10 cellular contexts compared by ENCODE assay signal in genomic region chr4:169005453-169006099, GRCh38. TPM values are rescaled to one million over a fixed set of nuclear protein-coding genes. Genes with fewer than 3 reads are reported as not detected.
DNase-seq lines count a peak whose midpoint lies in the region; ATAC-seq and TF ChIP-seq lines count a peak whose summit lies in the region.
"Had no signal": no experiment of that assay in that cellular context is flagged by ENCODE, and none has a peak within 500 bp of the region (broad histone marks: within the 10 kb centered on the region; RNA-seq: fewer than 3 reads in every experiment).

No MANE protein-coding gene starts in this region.

- H3K4me3 ChIP-seq in DND-41 (ENCODE audit: low read depth in 1 of 2, low read length in 2 of 2) = no peak overlapping the region
- H3K4me3 ChIP-seq in LNCaP clone FGC (ENCODE audit: low read depth, low read length) = no peak overlapping the region
- H3K4me3 ChIP-seq in neural progenitor cell = no peak overlapping the region

- H3K4me1 ChIP-seq in DND-41 (ENCODE audit: insufficient read depth, low read length) = peaks cover 29% of the 10 kb centered on the region
- peaks cover 25% of the 10 kb centered on the region for H3K4me1 ChIP-seq in neural progenitor cell

- H3K9me3 ChIP-seq in DND-41 (ENCODE audit: insufficient read depth, low read length, severe bottlenecking) (no peaks in the 10 kb centered on the region), neural progenitor cell (ENCODE audit: low read depth) (no peaks in the 10 kb centered on the region)

- DNase-seq in DND-41 = no peak
- no peak for DNase-seq in LNCaP clone FGC (ENCODE audit: low read depth)
- no peak for DNase-seq in chondrocyte (ENCODE audit: low spot score)
- DNase-seq in neural progenitor cell (ENCODE audit: low spot score) = no peak
- no peak for DNase-seq in central memory CD4-positive, alpha-beta T cell
- DNase-seq in activated CD4-positive, alpha-beta T cell treated with anti-CD3 and anti-CD28 coated beads for 1 hour = no peak
- no peak for DNase-seq in stimulated activated naive B cell treated with anti-CD40 and anti-IgM and Interleukin-4, amounts not matched to agents 10 μg/mL and 1 μg/mL and 100 μg/mL, for 72 hours
- no peak for DNase-seq in midbrain (lab: John Stamatoyannopoulos, UW)
- DNase-seq: activated naive CD4-positive, alpha-beta T cell treated with anti-CD3 and anti-CD28 coated beads, Interleukin-2, amount 10 ng/mL, durations not matched to agents 7 days and 5 days had no signal

- no peaks in the 10 kb centered on the region for H3K27me3 Mint-ChIP-seq in chondrocyte (ENCODE audit: low read depth)
- peaks cover 2% of the 10 kb centered on the region for H3K27me3 Mint-ChIP-seq in neural progenitor cell (ENCODE audit: insufficient read depth, low read depth)
- H3K27me3 Mint-ChIP-seq in stimulated activated naive B cell treated with anti-CD40 and anti-IgM and Interleukin-4, amounts not matched to agents 10 μg/mL and 1 μg/mL and 100 μg/mL, for 72 hours = no peaks in the 10 kb centered on the region
- H3K27me3 Mint-ChIP-seq: stimulated activated memory B cell treated with anti-CD40 and anti-IgM and Interleukin-4, amounts not matched to agents 10 μg/mL and 1 μg/mL and 100 μg/mL, for 72 hours had no signal

- H3K27ac Mint-ChIP-seq in chondrocyte (ENCODE audit: unreplicated experiment) (peak overlapping the region; percentile 59), neural progenitor cell (no peak overlapping the region)
- no peak overlapping the region for H3K27ac Mint-ChIP-seq in stimulated activated naive B cell treated with anti-CD40 and anti-IgM and Interleukin-4, amounts not matched to agents 10 μg/mL and 1 μg/mL and 100 μg/mL, for 72 hours
- H3K27ac Mint-ChIP-seq: activated naive CD4-positive, alpha-beta T cell treated with anti-CD3 and anti-CD28 coated beads, Interleukin-2, amount 10 ng/mL, durations not matched to agents 7 days and 5 days; stimulated activated memory B cell treated with anti-CD40 and anti-IgM and Interleukin-4, amounts not matched to agents 10 μg/mL and 1 μg/mL and 100 μg/mL, for 72 hours had no signal

- H3K36me3 ChIP-seq in DND-41 (ENCODE audit: insufficient read depth, low read length) (peaks cover 28% of the 10 kb centered on the region), neural progenitor cell (peaks cover 26% of the 10 kb centered on the region)

- H3K9ac ChIP-seq in DND-41 (ENCODE audit: low read depth, low read length) (no peak overlapping the region), neural progenitor cell (no peak overlapping the region)

- H3K4me2 ChIP-seq in DND-41 (ENCODE audit: insufficient read depth, low read length) (peak overlapping the region; percentile 7; the same call in 1 of the 2 replicates), neural progenitor cell (no peak overlapping the region)

- TF ChIP-seq CTCF in DND-41 (IDR thresholded peaks at IDR 0.05; ENCODE audit: borderline replicate concordance, extremely low read depth, low read length, poor library complexity, severe bottlenecking) (peak; percentile 46), LNCaP clone FGC (IDR thresholded peaks at IDR 0.05; ENCODE audit: control insufficient read depth, extremely low read depth, insufficient read depth) (peak; percentile 20; the same call in 1 of the 2 replicates), chondrocyte (IDR thresholded peaks at IDR 0.05) (peak; percentile 82), neural progenitor cell (IDR thresholded peaks at IDR 0.05) (peak; percentile 49)

- H3F3A ChIP-seq in neural progenitor cell (ENCODE audit: low read depth) = peaks cover 10% of the 10 kb centered on the region

- no peak for ATAC-seq in DND-41 (ENCODE audit: insufficient read depth, low read depth)
- no peak for ATAC-seq in stimulated activated naive B cell treated with anti-CD40 and anti-IgM and Interleukin-4, amounts not matched to agents 10 μg/mL and 1 μg/mL and 100 μg/mL, for 72 hours (replicated peaks)
- ATAC-seq: stimulated activated memory B cell treated with anti-CD40 and anti-IgM and Interleukin-4, amounts not matched to agents 10 μg/mL and 1 μg/mL and 100 μg/mL, for 72 hours had no signal

- no peak overlapping the region for H3K27ac ChIP-seq in DND-41 (ENCODE audit: low read length)
- H3K27ac ChIP-seq in neural progenitor cell = no peak overlapping the region

- H3K36me3 Mint-ChIP-seq in chondrocyte (ENCODE audit: low read depth) = peaks cover 22% of the 10 kb centered on the region
- H3K36me3 Mint-ChIP-seq in neural progenitor cell = peaks cover 32% of the 10 kb centered on the region
- peaks cover 18 to 31% of the 10 kb centered on the region in 2 donors for H3K36me3 Mint-ChIP-seq in stimulated activated naive B cell treated with anti-CD40 and anti-IgM and Interleukin-4, amounts not matched to agents 10 μg/mL and 1 μg/mL and 100 μg/mL, for 72 hours

- H3K4me3 Mint-ChIP-seq in chondrocyte (ENCODE audit: unreplicated experiment) = no peak overlapping the region
- no peak overlapping the region for H3K4me3 Mint-ChIP-seq in neural progenitor cell
- H3K4me3 Mint-ChIP-seq in stimulated activated naive B cell treated with anti-CD40 and anti-IgM and Interleukin-4, amounts not matched to agents 10 μg/mL and 1 μg/mL and 100 μg/mL, for 72 hours = no peak overlapping the region
- H3K4me3 Mint-ChIP-seq: activated naive CD4-positive, alpha-beta T cell treated with anti-CD3 and anti-CD28 coated beads, Interleukin-2, amount 10 ng/mL, durations not matched to agents 7 days and 5 days; stimulated activated memory B cell treated with anti-CD40 and anti-IgM and Interleukin-4, amounts not matched to agents 10 μg/mL and 1 μg/mL and 100 μg/mL, for 72 hours had no signal

- H3K9me3 Mint-ChIP-seq in chondrocyte (ENCODE audit: low read depth) (no peaks in the 10 kb centered on the region), neural progenitor cell (no peaks in the 10 kb centered on the region)
- no peaks in the 10 kb centered on the region for H3K9me3 Mint-ChIP-seq in stimulated activated naive B cell treated with anti-CD40 and anti-IgM and Interleukin-4, amounts not matched to agents 10 μg/mL and 1 μg/mL and 100 μg/mL, for 72 hours
- H3K9me3 Mint-ChIP-seq: activated naive CD4-positive, alpha-beta T cell treated with anti-CD3 and anti-CD28 coated beads, Interleukin-2, amount 10 ng/mL, durations not matched to agents 7 days and 5 days; stimulated activated memory B cell treated with anti-CD40 and anti-IgM and Interleukin-4, amounts not matched to agents 10 μg/mL and 1 μg/mL and 100 μg/mL, for 72 hours had no signal

- H4K20me1 ChIP-seq in DND-41 (ENCODE audit: insufficient read depth, low read length) (no peaks in the 10 kb centered on the region), neural progenitor cell (ENCODE audit: low read depth) (peaks cover 19% of the 10 kb centered on the region)

- H3K4me1 Mint-ChIP-seq in chondrocyte (ENCODE audit: low read depth) (peaks cover 40% of the 10 kb centered on the region), neural progenitor cell (peaks cover 25% of the 10 kb centered on the region)
- H3K4me1 Mint-ChIP-seq in stimulated activated naive B cell treated with anti-CD40 and anti-IgM and Interleukin-4, amounts not matched to agents 10 μg/mL and 1 μg/mL and 100 μg/mL, for 72 hours = peaks cover 12 to 19% of the 10 kb centered on the region in 2 donors

- no peak overlapping the region for H2AFZ ChIP-seq in DND-41 (ENCODE audit: low read depth, low read length)
- H2AFZ ChIP-seq in neural progenitor cell (replicated peaks) = no peak overlapping the region

- no peaks in the 10 kb centered on the region for H3K27me3 ChIP-seq in DND-41 (ENCODE audit: insufficient read depth, low read length, poor library complexity)
- no peaks in the 10 kb centered on the region for H3K27me3 ChIP-seq in neural progenitor cell

- peaks cover 17% of the 10 kb centered on the region for H3K79me2 ChIP-seq in DND-41 (ENCODE audit: insufficient read depth, low read length)
- H3K79me2 ChIP-seq in neural progenitor cell (ENCODE audit: low read depth) = peaks cover 63% of the 10 kb centered on the region

RNA-seq across cellular contexts. Expression of gene CBR4, which starts 4.5 kb away (rescaled TPM):
- 15.2 to 19.7 TPM (median 15.7 TPM) in 3 replicates for total RNA-seq in chondrocyte
- 55.5 and 66.4 TPM in 2 replicates for total RNA-seq in neural progenitor cell (ENCODE audit: low replicate concordance)

Comparison
In these comparisons a context has a peak if more than half of its experiments do, and no peak if none do; other contexts are left out.
1. CTCF ChIP-seq: peak in every context shown above with its lines; median percentile 82 in chondrocyte; 49 in neural progenitor cell; 46 in DND-41; 20 in LNCaP clone FGC.